6 cellular contexts compared by ENCODE assay signal in genomic region chr3:95049841-95050240, GRCh38.
"Had no signal": no experiment of that assay in that cellular context is flagged by ENCODE, and none has a peak within 500 bp of the region (broad histone marks: within the 10 kb centered on the region; RNA-seq: fewer than 3 reads in every experiment).

No MANE protein-coding gene starts in this region.

- DNase-seq: H9, HFFc6, KBM-7 had no signal

- ATAC-seq: GM23338, HCT116, HepG2 had no signal

- H3K4me3 ChIP-seq: GM23338 had no signal
